2 cellular contexts compared by ENCODE assay signal in genomic region chr14:26204954-26205479, GRCh38.
TF ChIP-seq lines count a peak whose summit lies in the region.

No MANE protein-coding gene starts in this region.

TF ChIP-seq in H1, 55 proteins besides CTCF, POLR2A, EP300 and RAD21 (continued from another document):
- no peak for TF ChIP-seq NANOG (IDR thresholded peaks at IDR 0.05; ENCODE audit: insufficient read depth, low read depth, low read length, poor library complexity, severe bottlenecking)
- TF ChIP-seq SP4 (IDR thresholded peaks at IDR 0.05; ENCODE audit: low read length): no peak
- no peak for TF ChIP-seq SIX5 (IDR thresholded peaks at IDR 0.05; ENCODE audit: low read depth, low read length)
- peak; percentile 53 for TF ChIP-seq KDM4A (IDR thresholded peaks at IDR 0.05; ENCODE audit: low read depth, low read length, severe bottlenecking)
- no peak for TF ChIP-seq SRF (IDR thresholded peaks at IDR 0.05; ENCODE audit: low read depth, low read length)
- TF ChIP-seq, protein P1, sequence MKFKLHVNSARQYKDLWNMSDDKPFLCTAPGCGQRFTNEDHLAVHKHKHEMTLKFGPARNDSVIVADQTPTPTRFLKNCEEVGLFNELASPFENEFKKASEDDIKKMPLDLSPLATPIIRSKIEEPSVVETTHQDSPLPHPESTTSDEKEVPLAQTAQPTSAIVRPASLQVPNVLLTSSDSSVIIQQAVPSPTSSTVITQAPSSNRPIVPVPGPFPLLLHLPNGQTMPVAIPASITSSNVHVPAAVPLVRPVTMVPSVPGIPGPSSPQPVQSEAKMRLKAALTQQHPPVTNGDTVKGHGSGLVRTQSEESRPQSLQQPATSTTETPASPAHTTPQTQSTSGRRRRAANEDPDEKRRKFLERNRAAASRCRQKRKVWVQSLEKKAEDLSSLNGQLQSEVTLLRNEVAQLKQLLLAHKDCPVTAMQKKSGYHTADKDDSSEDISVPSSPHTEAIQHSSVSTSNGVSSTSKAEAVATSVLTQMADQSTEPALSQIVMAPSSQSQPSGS (IDR thresholded peaks at IDR 0.05; ENCODE audit: low read length): no peak
- no peak for TF ChIP-seq JUN (IDR thresholded peaks at IDR 0.05; ENCODE audit: low read depth, low read length)
- no peak for TF ChIP-seq GABPA (IDR thresholded peaks at IDR 0.05; ENCODE audit: borderline replicate concordance, insufficient read depth, low read length)
- peak; percentile 67 for TF ChIP-seq ASH2L (IDR thresholded peaks at IDR 0.05; ENCODE audit: low read length)
- TF ChIP-seq FOSL1 (IDR thresholded peaks at IDR 0.05; ENCODE audit: insufficient read depth, low read depth, low read length): no peak
- 0 out of 2 replicates have a peak, but pooled peaks have one; percentile 45 for TF ChIP-seq SUZ12 (IDR thresholded peaks at IDR 0.05; ENCODE audit: low read length)
- TF ChIP-seq PHF8 (conservative IDR thresholded peaks at IDR 0.05; ENCODE audit: low read depth, low read length): no peak
- TF ChIP-seq SIRT6 (IDR thresholded peaks at IDR 0.05; ENCODE audit: low read length): no peak
- no peak for TF ChIP-seq CBX5 (IDR thresholded peaks at IDR 0.05; ENCODE audit: low read depth, low read length)
- no peak for TF ChIP-seq KDM1A (IDR thresholded peaks at IDR 0.05; ENCODE audit: borderline replicate concordance, low read length)
- no peak for TF ChIP-seq CBX8 (IDR thresholded peaks at IDR 0.05; ENCODE audit: borderline replicate concordance, low read depth, low read length)
- TF ChIP-seq YY1 (IDR thresholded peaks at IDR 0.05; ENCODE audit: low read depth, low read length): peak; percentile 73; the same call in 1 of the 2 replicates
- no peak for TF ChIP-seq HDAC6 (IDR thresholded peaks at IDR 0.05; ENCODE audit: low read depth, low read length)

TF ChIP-seq in HepG2, 621 proteins besides CTCF, POLR2A, EP300 and RAD21 (continued from another document):
- TF ChIP-seq, protein P2, sequence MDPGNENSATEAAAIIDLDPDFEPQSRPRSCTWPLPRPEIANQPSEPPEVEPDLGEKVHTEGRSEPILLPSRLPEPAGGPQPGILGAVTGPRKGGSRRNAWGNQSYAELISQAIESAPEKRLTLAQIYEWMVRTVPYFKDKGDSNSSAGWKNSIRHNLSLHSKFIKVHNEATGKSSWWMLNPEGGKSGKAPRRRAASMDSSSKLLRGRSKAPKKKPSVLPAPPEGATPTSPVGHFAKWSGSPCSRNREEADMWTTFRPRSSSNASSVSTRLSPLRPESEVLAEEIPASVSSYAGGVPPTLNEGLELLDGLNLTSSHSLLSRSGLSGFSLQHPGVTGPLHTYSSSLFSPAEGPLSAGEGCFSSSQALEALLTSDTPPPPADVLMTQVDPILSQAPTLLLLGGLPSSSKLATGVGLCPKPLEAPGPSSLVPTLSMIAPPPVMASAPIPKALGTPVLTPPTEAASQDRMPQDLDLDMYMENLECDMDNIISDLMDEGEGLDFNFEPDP (CRISPR knock-in tag; conservative IDR thresholded peaks at IDR 0.05): 0 out of 2 replicates have a peak, but pooled peaks have one; percentile 77
- TF ChIP-seq NR2F2 (IDR thresholded peaks at IDR 0.05; ENCODE audit: borderline replicate concordance, low read depth): no peak
TF ChIP-seq in HepG2: peak in this region for 1.
